ENCODE assay signal across 24 cellular contexts in genomic region chr3:136476280-136476679, GRCh38.
"Had no signal": no experiment of that assay in that cellular context is flagged by ENCODE, and none has a peak within 500 bp of the region (broad histone marks: within the 10 kb centered on the region; RNA-seq: fewer than 3 reads in every experiment).

No MANE protein-coding gene starts in this region.

- H3K4me3 ChIP-seq: ascending aorta, body of pancreas had no signal

- H3K4me3 Mint-ChIP-seq: activated CD8-positive, alpha-beta memory T cell treated with anti-CD3 and anti-CD28 coated beads, Interleukin-2, amount 10 ng/mL, durations not matched to agents 7 days and 5 days; activated naive CD8-positive, alpha-beta T cell treated with anti-CD3 and anti-CD28 coated beads, Interleukin-2, amount 50 U/mL, for 24 hours; activated T-cell treated with anti-CD3 and anti-CD28 coated beads, Interleukin-2, amount 50 U/mL, for 24 hours; T-helper 1 cell treated with Interleukin-12 subunit alpha and Interleukin-12 subunit beta and Interleukin-4 antibody, amounts not matched to agents 30 μg/mL and 1 μg/mL, for 36 hours had no signal

- H3K4me1 ChIP-seq: ascending aorta, body of pancreas had no signal

- H3K27ac ChIP-seq: ascending aorta, body of pancreas had no signal

- ATAC-seq: activated CD4-positive, CD25-positive, alpha-beta regulatory T cell treated with anti-CD3 and anti-CD28 coated beads, Interleukin-2, amount 50 U/mL, for 24 hours; activated CD8-positive, alpha-beta memory T cell treated with anti-CD3 and anti-CD28 coated beads, Interleukin-2, amount 10 ng/mL, durations not matched to agents 7 days and 5 days; activated naive CD4-positive, alpha-beta T cell treated with anti-CD3 and anti-CD28 coated beads, Interleukin-2, amount 50 U/mL, for 72 hours; activated naive CD8-positive, alpha-beta T cell treated with anti-CD3 and anti-CD28 coated beads, Interleukin-2, amount 50 U/mL, for 24 hours; body of pancreas; PC-3 had no signal

- H3K4me1 Mint-ChIP-seq: activated CD8-positive, alpha-beta memory T cell treated with anti-CD3 and anti-CD28 coated beads, Interleukin-2, amount 10 ng/mL, durations not matched to agents 7 days and 5 days; activated naive CD8-positive, alpha-beta T cell treated with anti-CD3 and anti-CD28 coated beads, Interleukin-2, amount 50 U/mL, for 24 hours had no signal

- H3K27me3 Mint-ChIP-seq: activated CD8-positive, alpha-beta memory T cell treated with anti-CD3 and anti-CD28 coated beads, Interleukin-2, amount 10 ng/mL, durations not matched to agents 7 days and 5 days; activated naive CD8-positive, alpha-beta T cell treated with anti-CD3 and anti-CD28 coated beads, Interleukin-2, amount 50 U/mL, for 24 hours; activated T-cell treated with anti-CD3 and anti-CD28 coated beads, Interleukin-2, amount 50 U/mL, for 24 hours had no signal

- H3K9me3 Mint-ChIP-seq: activated naive CD4-positive, alpha-beta T cell treated with anti-CD3 and anti-CD28 coated beads, Interleukin-2, amount 50 U/mL, for 72 hours; activated T-cell treated with anti-CD3 and anti-CD28 coated beads, Interleukin-2, amount 50 U/mL, for 24 hours; T-helper 1 cell treated with Interleukin-12 subunit alpha and Interleukin-12 subunit beta and Interleukin-4 antibody, amounts not matched to agents 30 μg/mL and 1 μg/mL, for 36 hours had no signal

- H3K27ac Mint-ChIP-seq: activated CD8-positive, alpha-beta memory T cell treated with anti-CD3 and anti-CD28 coated beads, Interleukin-2, amount 10 ng/mL, durations not matched to agents 7 days and 5 days; activated naive CD8-positive, alpha-beta T cell treated with anti-CD3 and anti-CD28 coated beads, Interleukin-2, amount 50 U/mL, for 24 hours; activated T-cell treated with anti-CD3 and anti-CD28 coated beads, Interleukin-2, amount 50 U/mL, for 24 hours; T-helper 1 cell treated with Interleukin-12 subunit alpha and Interleukin-12 subunit beta and Interleukin-4 antibody, amounts not matched to agents 30 μg/mL and 1 μg/mL, for 36 hours had no signal

- DNase-seq: activated CD4-positive, alpha-beta T cell treated with anti-CD3 and anti-CD28 coated beads for 48 hours; activated CD4-positive, alpha-beta T cell treated with anti-CD3 and anti-CD28 coated beads, Interleukin-2, amount 50 U/mL, for 48 hours; activated CD8-positive, alpha-beta memory T cell treated with anti-CD3 and anti-CD28 coated beads, Interleukin-2, amount 10 ng/mL, durations not matched to agents 7 days and 5 days; activated effector memory CD4-positive, alpha-beta T cell treated with anti-CD3 and anti-CD28 coated beads, Interleukin-2, amount 50 U/mL, for 16 hours; activated naive CD4-positive, alpha-beta T cell treated with Interleukin-2 at 50 U/mL for 16 hours; activated naive CD8-positive, alpha-beta T cell treated with anti-CD3 and anti-CD28 coated beads, Interleukin-2, amount 50 U/mL, for 24 hours; activated T-cell treated with anti-CD3 and anti-CD28 coated beads, Interleukin-2, amount 50 U/mL, for 24 hours; amniotic stem cell; body of pancreas; central memory CD4-positive, alpha-beta T cell; NCI-H1105 treated with DMSO at 0.1 percent for 48 hours; NCI-H1436 treated with DMSO at 0.1 percent for 48 hours; NCI-H187; NCI-H2081; NCI-H345; NCI-H510A treated with DMSO at 0.1 percent for 48 hours; PC-3; SHP77 treated with DMSO at 0.1 percent for 48 hours had no signal

- FAIRE-seq: bronchial epithelial cell, RCC 7860 had no signal

- H3K9me3 ChIP-seq: ascending aorta, body of pancreas had no signal

- H3K27me3 ChIP-seq: ascending aorta, body of pancreas had no signal
